In the genomic region with DNA sequence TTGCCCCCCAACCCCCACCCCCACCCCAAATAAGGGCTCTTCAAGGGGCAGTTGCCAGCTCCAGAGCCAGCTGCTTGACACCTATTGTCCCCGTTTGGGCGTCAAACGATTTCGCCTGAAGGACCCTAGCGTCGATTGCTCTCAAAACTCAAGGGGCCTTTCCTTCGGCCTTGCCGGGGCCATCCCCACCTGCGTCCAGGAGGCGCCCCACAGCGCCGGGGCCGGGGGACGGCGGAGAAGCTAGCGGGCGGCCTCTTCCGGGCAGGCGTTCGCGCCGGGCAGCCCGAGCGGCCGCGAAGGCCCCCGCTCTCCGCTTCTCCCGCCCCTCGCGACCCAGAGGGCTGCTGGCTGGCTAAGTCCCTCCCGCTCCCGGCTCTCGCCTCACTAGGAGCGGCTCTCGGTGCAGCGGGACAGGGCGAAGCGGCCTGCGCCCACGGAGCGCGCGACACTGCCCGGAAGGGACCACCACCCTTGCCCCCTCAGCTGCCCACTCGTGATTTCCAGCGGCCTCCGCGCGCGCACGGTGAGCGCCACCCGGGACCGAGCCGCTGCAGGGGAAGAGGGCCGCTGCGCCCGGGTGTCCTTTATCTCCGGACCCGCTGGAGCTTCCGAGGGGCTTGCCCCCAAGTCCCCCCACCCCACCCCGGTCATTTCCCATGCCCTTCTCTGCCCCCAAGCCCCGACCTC, we compare ENCODE assay signal across 8 cellular contexts. TPM values are rescaled to one million over a fixed set of nuclear protein-coding genes. Genes with fewer than 3 reads are reported as not detected.
DNase-seq lines count a peak whose midpoint lies in the region; ATAC-seq and TF ChIP-seq lines count a peak whose summit lies in the region.

A gene with protein sequence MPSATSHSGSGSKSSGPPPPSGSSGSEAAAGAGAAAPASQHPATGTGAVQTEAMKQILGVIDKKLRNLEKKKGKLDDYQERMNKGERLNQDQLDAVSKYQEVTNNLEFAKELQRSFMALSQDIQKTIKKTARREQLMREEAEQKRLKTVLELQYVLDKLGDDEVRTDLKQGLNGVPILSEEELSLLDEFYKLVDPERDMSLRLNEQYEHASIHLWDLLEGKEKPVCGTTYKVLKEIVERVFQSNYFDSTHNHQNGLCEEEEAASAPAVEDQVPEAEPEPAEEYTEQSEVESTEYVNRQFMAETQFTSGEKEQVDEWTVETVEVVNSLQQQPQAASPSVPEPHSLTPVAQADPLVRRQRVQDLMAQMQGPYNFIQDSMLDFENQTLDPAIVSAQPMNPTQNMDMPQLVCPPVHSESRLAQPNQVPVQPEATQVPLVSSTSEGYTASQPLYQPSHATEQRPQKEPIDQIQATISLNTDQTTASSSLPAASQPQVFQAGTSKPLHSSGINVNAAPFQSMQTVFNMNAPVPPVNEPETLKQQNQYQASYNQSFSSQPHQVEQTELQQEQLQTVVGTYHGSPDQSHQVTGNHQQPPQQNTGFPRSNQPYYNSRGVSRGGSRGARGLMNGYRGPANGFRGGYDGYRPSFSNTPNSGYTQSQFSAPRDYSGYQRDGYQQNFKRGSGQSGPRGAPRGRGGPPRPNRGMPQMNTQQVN (plus strand): TSS at position 383 of the 687 bp plus-strand sequence. CDS start 690 bp downstream, outside the sequence.

- peak; percentile 96 for DNase-seq in NCI-H82 (lab: John Stamatoyannopoulos, UW)
- DNase-seq in activated CD4-positive, alpha-beta T cell treated with anti-CD3 and anti-CD28 coated beads, Interleukin-2, amount 50 U/mL, for 48 hours, result peak; percentile 82 to 84
- peak; percentile 70 to 91 (median 86) for DNase-seq in dorsolateral prefrontal cortex
- DNase-seq in right lobe of liver, result peak; percentile 92 to 93 (median 92)
- peak; percentile 86 for DNase-seq in stimulated activated CD4-positive, alpha-beta T cell treated with anti-CD3 and anti-CD28 coated beads, Interleukin-4, amount 100 ng/mL, for 24 hours

- peak within 1 kb of the TSS; percentile 95 to 100 (median 99) for H3K27ac ChIP-seq in BLaER1 treated with 17β-estradiol and CSF1 and Interleukin-3, amounts not matched to agents 10 nM and 100 nM
- H3K27ac ChIP-seq in dorsolateral prefrontal cortex, result peak within 1 kb of the TSS; percentile 95 to 100 (median 100)
- H3K27ac ChIP-seq in right lobe of liver, result peak within 1 kb of the TSS; percentile 98 to 100 (median 99)

- peaks cover 20 to 39% (median 28%) of the 10 kb centered on the region in 11 experiments for H3K36me3 ChIP-seq in BLaER1 treated with 17β-estradiol and CSF1 and Interleukin-3, amounts not matched to agents 10 nM and 100 nM
- peaks cover 0 to 5% (median 0%) of the 10 kb centered on the region in 4 donors for H3K36me3 ChIP-seq in right lobe of liver

- peak in 6 of 56 donors; percentile 2 to 19 (median 8) for TF ChIP-seq CTCF in dorsolateral prefrontal cortex (IDR thresholded peaks at IDR 0.05 in 54 of 56, conservative IDR thresholded peaks at IDR 0.05 in 2 of 56; ENCODE audit: low read depth in 1 of 56, partially characterized antibody in 56 of 56)
- no peak for TF ChIP-seq CTCF in right lobe of liver (IDR thresholded peaks at IDR 0.05)

- H3K4me3 ChIP-seq in BLaER1 treated with 17β-estradiol and CSF1 and Interleukin-3, amounts not matched to agents 10 nM and 100 nM, result peak within 1 kb of the TSS; percentile 83 to 98 (median 96)
- H3K4me3 ChIP-seq in dorsolateral prefrontal cortex (peak within 1 kb of the TSS; percentile 66 to 99 (median 91)), right lobe of liver (peak within 1 kb of the TSS; percentile 81 to 93 (median 88))

- peak; percentile 82 for TF ChIP-seq POLR2A in right lobe of liver (IDR thresholded peaks at IDR 0.05)

- intact Hi-C loops in dorsolateral prefrontal cortex (cut with DNase I) (loop anchor here (1.0 to 5.0 kb wide), 6 partner anchors 54 to 386 kb away; a partner anchor contains a TSS), right lobe of liver (cut with DNase I) (no loop called here)

- ATAC-seq in GM19397 (IDR thresholded peaks at IDR 0.05; ENCODE audit: unreplicated experiment) (peak; percentile 66), HG03571 (IDR thresholded peaks at IDR 0.05; ENCODE audit: unreplicated experiment) (peak; percentile 46), right lobe of liver (peak; percentile 83 to 92 (median 88))

- H3K4me2 ChIP-seq in BLaER1 treated with 17β-estradiol and CSF1 and Interleukin-3, amounts not matched to agents 10 nM and 100 nM, result peak within 1 kb of the TSS; percentile 87 to 97 (median 91)

- WGBS in right lobe of liver (ENCODE audit: insufficient coverage, low coverage, low lambda C conversion rate, missing lambda C conversion rate), result 0% methylated on average over 21 of the region's 64 CpGs

- H3K27me3 ChIP-seq in BLaER1 treated with 17β-estradiol and CSF1 and Interleukin-3, amounts not matched to agents 10 nM and 100 nM, result no peaks in the 10 kb centered on the region
- no peaks in the 10 kb centered on the region for H3K27me3 ChIP-seq in dorsolateral prefrontal cortex
- no peaks in the 10 kb centered on the region for H3K27me3 ChIP-seq in right lobe of liver

- peaks cover 30 to 31% (median 31%) of the 10 kb centered on the region in 11 experiments for H4K20me1 ChIP-seq in BLaER1 treated with 17β-estradiol and CSF1 and Interleukin-3, amounts not matched to agents 10 nM and 100 nM

- no peaks in the 10 kb centered on the region; a peak in 1 of 22 replicates for H3K9me3 ChIP-seq in BLaER1 treated with 17β-estradiol and CSF1 and Interleukin-3, amounts not matched to agents 10 nM and 100 nM (replicated peaks in 1 of 11)
- no peaks in the 10 kb centered on the region for H3K9me3 ChIP-seq in right lobe of liver

- peak within 1 kb of the TSS; percentile 95 to 100 (median 99) for H3K9ac ChIP-seq in BLaER1 treated with 17β-estradiol and CSF1 and Interleukin-3, amounts not matched to agents 10 nM and 100 nM

- H3K4me1 ChIP-seq in BLaER1 treated with 17β-estradiol and CSF1 and Interleukin-3, amounts not matched to agents 10 nM and 100 nM, result peaks cover 39 to 51% (median 46%) of the 10 kb centered on the region in 10 experiments
- H3K4me1 ChIP-seq in right lobe of liver, result peaks cover 0 to 33% (median 17%) of the 10 kb centered on the region in 4 donors

RNA-seq across cellular contexts. Expression of the gene that starts here (rescaled TPM):
- 100 to 1,000 TPM; 117 to 192 (median 159) TPM for total RNA-seq in dorsolateral prefrontal cortex
- total RNA-seq in right lobe of liver, result 10 to 100 TPM; 60.0 to 87.6 (median 71.2) TPM

Comparison
In these comparisons a context has a peak if more than half of its experiments do, and no peak if none do; other contexts are left out.
1. Peak in every context shown above with its lines: DNase-seq, ATAC-seq, H3K4me3 ChIP-seq and H3K27ac ChIP-seq.
2. intact Hi-C loops: an anchor here in dorsolateral prefrontal cortex (1.0 to 5.0 kb wide); none called in right lobe of liver.